Comparison of ENCODE assay signal across 8 cellular contexts in the genomic region with DNA sequence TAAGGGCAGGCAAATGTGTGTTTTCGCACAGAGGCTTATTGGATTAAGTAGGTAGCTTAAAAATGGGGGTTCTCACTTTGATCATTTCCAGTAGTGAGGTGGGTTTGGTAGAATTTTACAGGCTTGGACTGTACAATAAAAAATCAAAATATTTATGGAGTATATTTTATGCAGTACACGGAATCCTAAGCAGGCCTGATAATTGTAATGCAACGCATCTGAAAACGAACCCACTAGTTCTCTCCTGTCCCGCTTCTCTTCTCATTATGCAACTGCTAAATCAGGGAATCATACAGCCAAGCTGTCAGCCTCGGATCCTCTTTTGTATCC.
DNase-seq lines count a peak whose midpoint lies in the region; ATAC-seq and TF ChIP-seq lines count a peak whose summit lies in the region.

No MANE protein-coding gene starts in this region.

- DNase-seq in NCI-H82 treated with DMSO at 0.1 percent for 48 hours (lab: John Stamatoyannopoulos, UW; ENCODE audit: unreplicated experiment) (no peak), germinal center (ENCODE audit: low spot score) (no peak), iPS-NIHi11 (ENCODE audit: low spot score) (no peak)
- DNase-seq in stimulated activated CD4-positive, alpha-beta T cell treated with anti-CD3 and anti-CD28 coated beads, Interleukin-2, amount 100 ng/mL, for 48 hours, result no peak

- TF ChIP-seq CTCF in OCI-LY3 (IDR thresholded peaks at IDR 0.05; ENCODE audit: low read depth, low read length), result no peak

- H3K4me2 ChIP-seq in OCI-LY3 (ENCODE audit: low read length), result peak overlapping the region; percentile 75

- peak overlapping the region; percentile 51 for H3K9ac ChIP-seq in OCI-LY3 (ENCODE audit: low read length)
- no peak overlapping the region for H3K9ac ChIP-seq in endocrine pancreas (ENCODE audit: control insufficient read depth, insufficient read depth, low read length)
- H3K9ac ChIP-seq in rectal smooth muscle tissue (ENCODE audit: low read length), result no peak overlapping the region

- ATAC-seq in GM19455 (IDR thresholded peaks at IDR 0.05; ENCODE audit: unreplicated experiment), result peak; percentile 8

- no peak overlapping the region for H3K27ac ChIP-seq in OCI-LY3 (ENCODE audit: low read length)
- peak overlapping the region; percentile 72 for H3K27ac ChIP-seq in rectal smooth muscle tissue (ENCODE audit: low read depth, low read length)

- H4K20me1 ChIP-seq in OCI-LY3 (ENCODE audit: insufficient read depth, low read length), result no peaks in the 10 kb centered on the region

- peaks cover 24% of the 10 kb centered on the region for H3K4me1 ChIP-seq in OCI-LY3 (ENCODE audit: low read length)
- peaks cover 18% of the 10 kb centered on the region for H3K4me1 ChIP-seq in endocrine pancreas (ENCODE audit: control insufficient read depth, insufficient read depth, low read length)
- H3K4me1 ChIP-seq in rectal smooth muscle tissue (ENCODE audit: control insufficient read depth, insufficient read depth, low read length), result peaks cover 9% of the 10 kb centered on the region

- H3K36me3 ChIP-seq in OCI-LY3 (replicated peaks; ENCODE audit: low read depth, low read length) (no peaks in the 10 kb centered on the region), endocrine pancreas (ENCODE audit: control insufficient read depth, insufficient read depth, low read length) (no peaks in the 10 kb centered on the region), rectal smooth muscle tissue (ENCODE audit: control insufficient read depth, insufficient read depth, low read length) (no peaks in the 10 kb centered on the region)

- peaks cover 43% of the 10 kb centered on the region for H3K79me2 ChIP-seq in OCI-LY3 (ENCODE audit: low read length)

- H3K9me3 ChIP-seq in OCI-LY3 (ENCODE audit: insufficient read depth, low read length) (no peaks in the 10 kb centered on the region), endocrine pancreas (ENCODE audit: control insufficient read depth, low read length) (no peaks in the 10 kb centered on the region)

- H3K4me3 ChIP-seq in OCI-LY3 (ENCODE audit: low read length) (peak overlapping the region; percentile 96), endocrine pancreas (ENCODE audit: control insufficient read depth, insufficient read depth, low read length) (peak overlapping the region; percentile 93), rectal smooth muscle tissue (ENCODE audit: low read length) (peak overlapping the region; percentile 87)

- H3K27me3 ChIP-seq in OCI-LY3 (ENCODE audit: low read depth, low read length) (no peaks in the 10 kb centered on the region), endocrine pancreas (ENCODE audit: control insufficient read depth, insufficient read depth, low read length) (no peaks in the 10 kb centered on the region), rectal smooth muscle tissue (ENCODE audit: control insufficient read depth, insufficient read depth, low read length) (no peaks in the 10 kb centered on the region)

- peak overlapping the region; percentile 93 for H2AFZ ChIP-seq in OCI-LY3 (ENCODE audit: low read depth, low read length)
